8 cellular contexts compared by ENCODE assay signal in genomic region chr18:47100214-47100831, GRCh38. TPM values are rescaled to one million over a fixed set of nuclear protein-coding genes. Genes with fewer than 3 reads are reported as not detected.
DNase-seq lines count a peak whose midpoint lies in the region; ATAC-seq and TF ChIP-seq lines count a peak whose summit lies in the region.

No MANE protein-coding gene starts in this region.

- peaks cover 18% of the 10 kb centered on the region for H3K4me1 Mint-ChIP-seq in endothelial cell (ENCODE audit: unreplicated experiment)

- no peaks in the 10 kb centered on the region for H3K36me3 Mint-ChIP-seq in endothelial cell (ENCODE audit: low read depth, unreplicated experiment)

- peak; percentile 15 to 49 for DNase-seq in AML-193 (lab: John Stamatoyannopoulos, UW)
- peak; percentile 19 to 71 for DNase-seq in NCI-H526 (lab: John Stamatoyannopoulos, UW)
- peak; percentile 4 to 19 for DNase-seq in activated CD8-positive, alpha-beta memory T cell treated with anti-CD3 and anti-CD28 coated beads for 4 hours (ENCODE audit: low read depth in 2 of 2)
- peak; percentile 73 for DNase-seq in endothelial cell (ENCODE audit: low spot score)
- DNase-seq in middle frontal gyrus (ENCODE audit: extremely low spot score, low spot score), result peak; percentile 61
- DNase-seq in stimulated activated CD8-positive, alpha-beta memory T cell treated with anti-CD3 and anti-CD28 coated beads, Interleukin-7, amount 100 ng/mL, for 1 hour (ENCODE audit: low read depth in 2 of 2), result peak; percentile 18 to 33

- H3K27ac Mint-ChIP-seq in endothelial cell (ENCODE audit: unreplicated experiment), result no peak overlapping the region

- TF ChIP-seq CTCF in endothelial cell (IDR thresholded peaks at IDR 0.05; ENCODE audit: unreplicated experiment), result peak; percentile 85

- H3K27me3 Mint-ChIP-seq in endothelial cell (ENCODE audit: unreplicated experiment), result no peaks in the 10 kb centered on the region

- no peaks in the 10 kb centered on the region for H3K9me3 Mint-ChIP-seq in endothelial cell (ENCODE audit: unreplicated experiment)

- no peak overlapping the region for H3K4me3 Mint-ChIP-seq in endothelial cell (ENCODE audit: unreplicated experiment)

- ATAC-seq in GM21825 (IDR thresholded peaks at IDR 0.05; ENCODE audit: unreplicated experiment) (peak; percentile 69), HG03108 (IDR thresholded peaks at IDR 0.05; ENCODE audit: unreplicated experiment) (no peak)

RNA-seq across cellular contexts. Expression of gene HDHD2, which starts 50.0 kb away (rescaled TPM):
- total RNA-seq in endothelial cell (ENCODE audit: unreplicated experiment), result 26.0 TPM

Comparison
In these comparisons a context has a peak if more than half of its experiments do, and no peak if none do; other contexts are left out.
1. DNase-seq: peak in every context shown above with its lines; median percentile 73 in endothelial cell; 61 in middle frontal gyrus; 45 in NCI-H526; 32 in AML-193; 26 in stimulated activated CD8-positive, alpha-beta memory T cell treated with anti-CD3 and anti-CD28 coated beads, Interleukin-7, amount 100 ng/mL, for 1 hour; 12 in activated CD8-positive, alpha-beta memory T cell treated with anti-CD3 and anti-CD28 coated beads for 4 hours.